ENCODE assay signal across 14 cellular contexts in the genomic region with DNA sequence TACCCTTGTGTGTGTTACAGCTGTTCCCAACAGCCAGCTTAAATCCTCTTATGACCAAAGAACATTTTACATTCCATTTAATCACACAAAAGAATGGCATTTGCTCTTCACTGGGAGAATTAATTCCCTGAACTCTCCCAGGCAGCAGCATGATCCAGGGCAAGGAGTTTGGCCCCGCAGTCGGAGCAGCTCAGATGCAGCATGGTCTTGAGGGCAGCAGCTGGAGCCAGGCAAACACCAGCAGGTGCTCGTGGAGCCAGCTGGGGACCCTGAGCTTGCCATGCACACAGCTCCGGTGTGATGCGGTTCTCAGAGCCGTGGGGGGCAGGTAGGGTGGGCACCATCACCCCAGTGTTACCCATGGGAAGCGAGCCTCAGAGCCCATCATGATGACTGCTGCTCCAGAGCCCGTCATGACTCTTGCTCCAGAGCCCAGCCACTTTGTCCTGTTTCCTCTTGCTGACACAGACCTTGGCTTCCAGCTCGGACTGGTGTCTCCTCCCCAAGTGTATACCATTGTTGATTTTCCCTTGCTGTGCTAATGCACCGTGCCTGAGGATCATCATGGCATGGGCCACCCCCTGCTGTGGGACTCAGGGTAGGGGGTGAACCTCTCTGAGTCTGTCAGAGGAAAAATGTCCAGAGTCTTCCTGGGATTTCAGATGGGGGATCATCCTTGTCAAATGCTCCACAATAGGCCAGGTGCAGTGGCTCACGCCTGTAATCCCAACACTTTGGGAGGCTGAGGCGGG.
A peak's percentile ranks its signal among the peaks of the same experiment; 100 is the strongest.
DNase-seq lines count a peak whose midpoint lies in the region; ATAC-seq and TF ChIP-seq lines count a peak whose summit lies in the region.
"Had no signal": no experiment of that assay in that cellular context is flagged by ENCODE, and none has a peak within 500 bp of the region (broad histone marks: within the 10 kb centered on the region; RNA-seq: fewer than 3 reads in every experiment).

No MANE protein-coding gene starts in this region.

- peak overlapping the region; percentile 65 for H3K4me2 ChIP-seq in skeletal muscle satellite cell (ENCODE audit: low read length)

- DNase-seq in NCI-H1092 (lab: John Stamatoyannopoulos, UW) (peak; percentile 34), NCI-H69 (lab: John Stamatoyannopoulos, UW) (peak; percentile 83), Calu3 (no peak), HK-2 (ENCODE audit: unreplicated experiment) (no peak)
- DNase-seq: activated naive CD4-positive, alpha-beta T cell treated with anti-CD3 and anti-CD28 coated beads for 36 hours; cerebellar nuclear complex; mammary epithelial cell; stimulated activated CD4-positive, alpha-beta T cell treated with anti-CD3 and anti-CD28 coated beads, Interleukin-2, amount 100 ng/mL, for 48 hours had no signal

- H3K36me3 ChIP-seq in gastroesophageal sphincter, result peaks cover 0 to 11% of the 10 kb centered on the region in 2 donors
- H3K36me3 ChIP-seq in skeletal muscle satellite cell (ENCODE audit: insufficient read depth, low read length), result peaks cover 22% of the 10 kb centered on the region

- H3K27ac ChIP-seq in gastroesophageal sphincter, result peak overlapping the region in 3 of 4 donors; percentile 55 to 78 (median 71)
- H3K27ac ChIP-seq: SJSA1 had no signal

- H3K27ac Mint-ChIP-seq in Calu3 (ENCODE audit: unreplicated experiment), result no peak overlapping the region
- H3K27ac Mint-ChIP-seq: activated naive CD4-positive, alpha-beta T cell treated with anti-CD3 and anti-CD28 coated beads for 36 hours had no signal

- peaks cover 8% of the 10 kb centered on the region for H3K36me3 Mint-ChIP-seq in Calu3 (ENCODE audit: insufficient read depth, unreplicated experiment)

- CTCF ChIA-PET in Calu3 (lab: Charles Lee), result no interaction called here

- no peak for TF ChIP-seq POLR2A in gastroesophageal sphincter (IDR thresholded peaks at IDR 0.05)

- no peak overlapping the region for H3K4me3 ChIP-seq in gastroesophageal sphincter
- H3K4me3 ChIP-seq in skeletal muscle satellite cell (ENCODE audit: low read length), result no peak overlapping the region
- H3K4me3 ChIP-seq: SJSA1 had no signal

- no peak for TF ChIP-seq CTCF in gastroesophageal sphincter (IDR thresholded peaks at IDR 0.05)
- no peak for TF ChIP-seq CTCF in Calu3 (IDR thresholded peaks at IDR 0.05; ENCODE audit: unreplicated experiment)

- peaks cover 0 to 89% (median 40%) of the 10 kb centered on the region in 3 donors for H3K4me1 ChIP-seq in gastroesophageal sphincter
- H3K4me1 ChIP-seq in skeletal muscle satellite cell (ENCODE audit: control insufficient read depth, insufficient read depth, low read length), result peaks cover 33% of the 10 kb centered on the region

- H3K9me3 ChIP-seq in gastroesophageal sphincter, result no peaks in the 10 kb centered on the region
- H3K9me3 ChIP-seq in skeletal muscle satellite cell (replicated peaks; ENCODE audit: low read length), result no peaks in the 10 kb centered on the region
- H3K9me3 ChIP-seq: SJSA1 had no signal

- intact Hi-C loops in Calu3 (cut with micrococcal nuclease; ENCODE audit: unreplicated experiment), result no loop called here

- no peak for ATAC-seq in gastroesophageal sphincter
- no peak for ATAC-seq in GM19467 (IDR thresholded peaks at IDR 0.05; ENCODE audit: unreplicated experiment)

- TF ChIP-seq EP300 in gastroesophageal sphincter (IDR thresholded peaks at IDR 0.05), result no peak

- WGBS in gastroesophageal sphincter (ENCODE audit: low coverage in 1 of 2), 2 donors, result 86% methylated on average over 4 of the region's 12 CpGs; no CpG with 5 or more reads in 1 of the 2 donors

- no peaks in the 10 kb centered on the region for H3K9me3 Mint-ChIP-seq in Calu3 (ENCODE audit: low read depth, unreplicated experiment)

- BruUV-seq in Calu3 (replicated peaks; lab: Mats Ljungman, UMichigan), result no TSS peak

- no peak overlapping the region for H3K9ac ChIP-seq in skeletal muscle satellite cell (ENCODE audit: low read depth, low read length)
- H3K9ac ChIP-seq: parathyroid adenoma had no signal

- no peaks in the 10 kb centered on the region for H3K27me3 ChIP-seq in gastroesophageal sphincter
- H3K27me3 ChIP-seq in skeletal muscle satellite cell (ENCODE audit: control insufficient read depth, insufficient read depth, low read length), result no peaks in the 10 kb centered on the region
- H3K27me3 ChIP-seq: SJSA1 had no signal

- no peak overlapping the region for H3K4me3 Mint-ChIP-seq in Calu3 (ENCODE audit: low read depth, unreplicated experiment)
- H3K4me3 Mint-ChIP-seq: activated naive CD4-positive, alpha-beta T cell treated with anti-CD3 and anti-CD28 coated beads for 36 hours; CD14-positive monocyte had no signal

- H3K4me1 Mint-ChIP-seq in Calu3 (ENCODE audit: low read depth, unreplicated experiment), result no peaks in the 10 kb centered on the region

- no peaks in the 10 kb centered on the region for H3K27me3 Mint-ChIP-seq in Calu3 (ENCODE audit: unreplicated experiment)

Comparison
In these comparisons a context has a peak if more than half of its experiments do, and no peak if none do; other contexts are left out.
1. DNase-seq: peak in NCI-H1092 (single experiment) and NCI-H69 (single experiment); none in Calu3 (single experiment) and HK-2 (single experiment).